ENCODE assay signal across 8 cellular contexts in genomic region chr14:22980672-22981089, GRCh38. TPM values are rescaled to one million over a fixed set of nuclear protein-coding genes. Genes with fewer than 3 reads are reported as not detected.
DNase-seq lines count a peak whose midpoint lies in the region; ATAC-seq lines count a peak whose summit lies in the region.

No MANE protein-coding gene starts in this region.

- CTCF ChIA-PET in activated naive CD4-positive, alpha-beta T cell treated with anti-CD3 and anti-CD28 coated beads, Interleukin-2, amount 10 ng/mL, durations not matched to agents 7 days and 5 days (lab: Charles Lee) = interaction anchor here (19.5 kb wide), 1 partner anchor 74 kb away, joined by 633 read pairs; the partner anchor contains the start of gene CDH24

- H3K4me1 Mint-ChIP-seq in activated naive CD4-positive, alpha-beta T cell treated with anti-CD3 and anti-CD28 coated beads, Interleukin-2, amount 10 ng/mL, durations not matched to agents 7 days and 5 days = peaks cover 16% of the 10 kb centered on the region

- no peaks in the 10 kb centered on the region for H3K9me3 Mint-ChIP-seq in activated naive CD4-positive, alpha-beta T cell treated with anti-CD3 and anti-CD28 coated beads, Interleukin-2, amount 10 ng/mL, durations not matched to agents 7 days and 5 days

- no peaks in the 10 kb centered on the region for H3K27me3 Mint-ChIP-seq in activated naive CD4-positive, alpha-beta T cell treated with anti-CD3 and anti-CD28 coated beads, Interleukin-2, amount 10 ng/mL, durations not matched to agents 7 days and 5 days

- H3K4me3 Mint-ChIP-seq in activated naive CD4-positive, alpha-beta T cell treated with anti-CD3 and anti-CD28 coated beads, Interleukin-2, amount 10 ng/mL, durations not matched to agents 7 days and 5 days = peak overlapping the region; percentile 44

- ATAC-seq in GM21528 (IDR thresholded peaks at IDR 0.05; ENCODE audit: low FRiP score, unreplicated experiment) (no peak), GM21825 (IDR thresholded peaks at IDR 0.05; ENCODE audit: unreplicated experiment) (no peak)

- H3K27ac Mint-ChIP-seq in activated naive CD4-positive, alpha-beta T cell treated with anti-CD3 and anti-CD28 coated beads, Interleukin-2, amount 10 ng/mL, durations not matched to agents 7 days and 5 days = no peak overlapping the region

- peak overlapping the region; percentile 91 for H3K4me3 ChIP-seq in skeletal muscle cell (ENCODE audit: low read depth, low read length)

- DNase-seq in 8988T = peak; percentile 70
- peak; percentile 72 for DNase-seq in HuH-7 (ENCODE audit: low spot score)
- DNase-seq in activated naive CD4-positive, alpha-beta T cell treated with anti-CD3 and anti-CD28 coated beads, Interleukin-2, amount 10 ng/mL, durations not matched to agents 7 days and 5 days = peak; percentile 45
- DNase-seq in hepatic stellate cell (ENCODE audit: low spot score) = peak; percentile 86
- DNase-seq in skeletal muscle cell (ENCODE audit: low read depth) = no peak
- DNase-seq in cerebellum (ENCODE audit: low spot score) = no peak

- H3K36me3 Mint-ChIP-seq in activated naive CD4-positive, alpha-beta T cell treated with anti-CD3 and anti-CD28 coated beads, Interleukin-2, amount 10 ng/mL, durations not matched to agents 7 days and 5 days = no peaks in the 10 kb centered on the region

RNA-seq across cellular contexts. Expression of gene AJUBA, which starts 1.7 kb away (rescaled TPM):
- 7.4 TPM for total RNA-seq in cerebellum

RNA-seq across cellular contexts. Expression of gene HAUS4, which starts 23.8 kb away (rescaled TPM):
- total RNA-seq in cerebellum = 25.0 TPM

RNA-seq across cellular contexts. Expression of gene C14orf93, which starts 29.3 kb away (rescaled TPM):
- total RNA-seq in cerebellum = 5.2 TPM

RNA-seq across cellular contexts. Expression of gene PRMT5, which starts 51.5 kb away (rescaled TPM):
- 48.2 TPM for total RNA-seq in cerebellum

RNA-seq across cellular contexts. Expression of gene PSMB5, which starts 54.0 kb away (rescaled TPM):
- 74.6 TPM for total RNA-seq in cerebellum

Comparison
In these comparisons a context has a peak if more than half of its experiments do, and no peak if none do; other contexts are left out.
1. DNase-seq: peak in 8988T (single experiment), HuH-7 (single experiment), activated naive CD4-positive, alpha-beta T cell treated with anti-CD3 and anti-CD28 coated beads, Interleukin-2, amount 10 ng/mL, durations not matched to agents 7 days and 5 days (single experiment) and hepatic stellate cell (single experiment); none in skeletal muscle cell (single experiment) and cerebellum (single experiment).